In the genomic region with DNA sequence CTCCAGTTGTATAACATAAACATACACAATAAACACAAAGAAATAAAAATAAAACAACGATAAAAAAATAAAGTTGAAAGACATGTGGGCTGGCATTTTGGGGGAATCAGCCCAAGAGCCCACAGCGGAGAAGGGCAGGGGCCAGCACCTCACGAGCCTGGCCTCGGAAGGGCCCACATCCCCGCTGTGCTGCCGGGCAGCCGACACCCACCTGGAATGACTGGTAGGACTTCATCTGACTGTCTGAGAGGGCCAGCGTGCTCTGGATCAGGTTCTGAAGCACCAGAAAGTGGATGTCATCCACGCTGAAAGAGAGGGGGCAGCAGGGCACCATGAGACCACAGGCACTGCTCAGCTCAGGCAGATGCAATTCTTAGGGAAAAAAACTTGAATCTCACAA, we compare ENCODE assay signal across 16 cellular contexts.
A peak's percentile ranks its signal among the peaks of the same experiment; 100 is the strongest.
DNase-seq lines count a peak whose midpoint lies in the region; ATAC-seq and TF ChIP-seq lines count a peak whose summit lies in the region.
"Had no signal": no experiment of that assay in that cellular context is flagged by ENCODE, and none has a peak within 500 bp of the region (broad histone marks: within the 10 kb centered on the region; RNA-seq: fewer than 3 reads in every experiment).

No MANE protein-coding gene starts in this region.

- peak; percentile 5 for DNase-seq in Right ventricle myocardium inferior (ENCODE audit: missing footprints)
- DNase-seq in right atrium auricular region (ENCODE audit: low spot score) = no peak
- DNase-seq in choroid plexus epithelial cell (ENCODE audit: low read depth) = no peak
- DNase-seq in aorta = peak; percentile 24 to 25
- DNase-seq in GDM1 (lab: John Stamatoyannopoulos, UW) = no peak
- no peak for DNase-seq in dorsolateral prefrontal cortex
- DNase-seq: CD8-positive, alpha-beta memory T cell; DND-41; NCI-H187; NCI-H446; NK-92 treated with Interleukin-12 subunit alpha and Interleukin-12 subunit beta, amount 100 ng/mL, for 24 hours had no signal

- TF ChIP-seq CTCF in right atrium auricular region (IDR thresholded peaks at IDR 0.05) (no peak), choroid plexus epithelial cell (conservative IDR thresholded peaks at IDR 0.05; ENCODE audit: low read depth, low read length) (peak; percentile 1), dorsolateral prefrontal cortex (IDR thresholded peaks at IDR 0.05 in 54 of 56, conservative IDR thresholded peaks at IDR 0.05 in 2 of 56; ENCODE audit: low read depth in 1 of 56, partially characterized antibody in 56 of 56) (no peak)

- peaks cover 85% of the 10 kb centered on the region for H3K36me3 ChIP-seq in right atrium auricular region
- peaks cover 93% of the 10 kb centered on the region for H3K36me3 ChIP-seq in mesodermal cell (ENCODE audit: control insufficient read depth, insufficient read depth, low read length)
- peaks cover 0 to 3% of the 10 kb centered on the region in 2 donors for H3K36me3 ChIP-seq in aorta (ENCODE audit: control insufficient read depth in 1 of 2, insufficient read depth in 2 of 2, low read length in 1 of 2)

- no peak overlapping the region for H3K4me3 ChIP-seq in right atrium auricular region
- no peak overlapping the region for H3K4me3 ChIP-seq in choroid plexus epithelial cell (ENCODE audit: low read depth, low read length)
- H3K4me3 ChIP-seq in mesodermal cell (ENCODE audit: extremely low read depth, insufficient read depth, low read length, poor library complexity, severe bottlenecking) = no peak overlapping the region
- no peak overlapping the region for H3K4me3 ChIP-seq in aorta (ENCODE audit: low read length in 2 of 2)
- H3K4me3 ChIP-seq in dorsolateral prefrontal cortex = no peak overlapping the region
- H3K4me3 ChIP-seq: BLaER1, K562 had no signal

- H3K27ac ChIP-seq in right atrium auricular region = no peak overlapping the region
- peak overlapping the region; percentile 87 for H3K27ac ChIP-seq in mesodermal cell (ENCODE audit: low read depth, low read length, severe bottlenecking)
- no peak overlapping the region for H3K27ac ChIP-seq in aorta (ENCODE audit: low read depth in 1 of 2, low read length in 2 of 2)
- no peak overlapping the region for H3K27ac ChIP-seq in dorsolateral prefrontal cortex
- H3K27ac ChIP-seq: 22Rv1, BLaER1 had no signal

- H3K27me3 ChIP-seq in right atrium auricular region (no peaks in the 10 kb centered on the region), aorta (ENCODE audit: control insufficient read depth in 1 of 2, insufficient read depth in 2 of 2, low read length in 1 of 2) (no peaks in the 10 kb centered on the region), dorsolateral prefrontal cortex (no peaks in the 10 kb centered on the region)
- H3K27me3 ChIP-seq: BLaER1 had no signal

- no peaks in the 10 kb centered on the region for H3K4me1 ChIP-seq in right atrium auricular region
- H3K4me1 ChIP-seq in mesodermal cell (ENCODE audit: control insufficient read depth, insufficient read depth, low read length, poor library complexity, severe bottlenecking) = peaks cover 38% of the 10 kb centered on the region
- H3K4me1 ChIP-seq in aorta (ENCODE audit: control insufficient read depth in 1 of 2, insufficient read depth in 2 of 2, low read length in 2 of 2) = no peaks in the 10 kb centered on the region
- H3K4me1 ChIP-seq: BLaER1 had no signal

- intact Hi-C loops in Right ventricle myocardium inferior (cut with DNase I) = no loop called here
- intact Hi-C loops in aorta (cut with DNase I) = no loop called here
- intact Hi-C loops in dorsolateral prefrontal cortex (cut with DNase I) = no loop called here

- no peaks in the 10 kb centered on the region for H3K9me3 ChIP-seq in right atrium auricular region
- H3K9me3 ChIP-seq in mesodermal cell (ENCODE audit: control insufficient read depth, low read length) = no peaks in the 10 kb centered on the region
- no peaks in the 10 kb centered on the region for H3K9me3 ChIP-seq in aorta (ENCODE audit: control insufficient read depth, low read length)
- H3K9me3 ChIP-seq: BLaER1 had no signal

- 94% methylated on average over 8 of the region's 9 CpGs for WGBS in mesodermal cell (ENCODE audit: insufficient coverage in 2 of 2), 2 experiments
- WGBS in aorta, 2 donors = 89 to 94% methylated on average over 9 of the region's 9 CpGs

- ATAC-seq in Right ventricle myocardium inferior (no peak), aorta (ENCODE audit: low FRiP score) (no peak), HG03280 (IDR thresholded peaks at IDR 0.05; ENCODE audit: unreplicated experiment) (no peak)
- ATAC-seq: K562 had no signal

Comparison
In these comparisons a context has a peak if more than half of its experiments do, and no peak if none do; other contexts are left out.
1. DNase-seq: peak in Right ventricle myocardium inferior (single experiment) and aorta (2 of 2); none in right atrium auricular region (single experiment), choroid plexus epithelial cell (single experiment), GDM1 (single experiment) and dorsolateral prefrontal cortex (0 of 10).